In genomic region chr3:119543147-119543546, GRCh38 we compare ENCODE assay signal across 27 cellular contexts. TPM values are rescaled to one million over a fixed set of nuclear protein-coding genes. Genes with fewer than 3 reads are reported as not detected.
DNase-seq lines count a peak whose midpoint lies in the region; ATAC-seq, FAIRE-seq and TF ChIP-seq lines count a peak whose summit lies in the region.
"Had no signal": no experiment of that assay in that cellular context is flagged by ENCODE, and none has a peak within 500 bp of the region (broad histone marks: within the 10 kb centered on the region; RNA-seq: fewer than 3 reads in every experiment).

No MANE protein-coding gene starts in this region.

- H3K4me3 ChIP-seq in GM12878 (no peak overlapping the region), prostate gland (no peak overlapping the region)
- H3K4me3 ChIP-seq: GM23338, HAP-1 had no signal

- H4K20me1 ChIP-seq in GM12878 (ENCODE audit: control insufficient read depth, insufficient read depth), result no peaks in the 10 kb centered on the region

- no peak overlapping the region for H3K9ac ChIP-seq in GM12878 (ENCODE audit: control insufficient read depth, insufficient read depth, low read length)
- H3K9ac ChIP-seq: SK-N-SH had no signal

- TF ChIP-seq CTCF in GM12878 (IDR thresholded peaks at IDR 0.05 in 2 of 3, conservative IDR thresholded peaks at IDR 0.05 in 1 of 3; ENCODE audit: control insufficient read depth in 2 of 3, extremely low read depth in 1 of 3, insufficient read depth in 1 of 3, low read depth in 3 of 3, low read length in 3 of 3) (no peak), nephron (IDR thresholded peaks at IDR 0.05; ENCODE audit: unreplicated experiment in 3 of 3) (no peak), prostate gland (IDR thresholded peaks at IDR 0.05) (no peak)

- WGBS in GM12878 (ENCODE audit: insufficient coverage, insufficient replicate concordance, low lambda C conversion rate, missing lambda C conversion rate), result 96% methylated on average over 7 of the region's 7 CpGs
- WGBS in prostate gland, result 88% methylated on average over 7 of the region's 7 CpGs

- POLR2A ChIA-PET in GM12878 (lab: Charles Lee), result interaction anchor here (1.1 to 2.3 kb wide), 4 partner anchors 42 to 78 kb away, joined by 3 to 11 read pairs (median 6); partner anchors contain the start of gene TIMMDC1

- no peaks in the 10 kb centered on the region for H3K27me3 Mint-ChIP-seq in activated naive CD8-positive, alpha-beta T cell treated with anti-CD3 and anti-CD28 coated beads, Interleukin-2, amount 50 U/mL, for 24 hours
- no peaks in the 10 kb centered on the region for H3K27me3 Mint-ChIP-seq in activated naive CD8-positive, alpha-beta T cell treated with anti-CD3 and anti-CD28 coated beads for 36 hours
- no peaks in the 10 kb centered on the region for H3K27me3 Mint-ChIP-seq in nephron (ENCODE audit: low read depth)
- H3K27me3 Mint-ChIP-seq in activated T-cell treated with anti-CD3 and anti-CD28 coated beads, Interleukin-2, amount 50 U/mL, for 72 hours (ENCODE audit: low read depth), result no peaks in the 10 kb centered on the region
- H3K27me3 Mint-ChIP-seq: CD4-positive, CD25-positive, alpha-beta regulatory T cell had no signal

- no TSS peak for BruUV-seq in GM12878 (replicated peaks; lab: Mats Ljungman, UMichigan)

- H3K27me3 ChIP-seq in GM12878 (replicated peaks in 1 of 2; ENCODE audit: control insufficient read depth in 2 of 2, insufficient read depth in 2 of 2, low read length in 1 of 2), result no peaks in the 10 kb centered on the region
- no peaks in the 10 kb centered on the region for H3K27me3 ChIP-seq in prostate gland (replicated peaks; ENCODE audit: insufficient read depth)

- TF ChIP-seq EP300 in GM12878 (IDR thresholded peaks at IDR 0.05; ENCODE audit: borderline replicate concordance in 1 of 2, control insufficient read depth in 1 of 2, low read depth in 2 of 2, low read length in 2 of 2), result no peak

- no peak for ATAC-seq in activated naive CD8-positive, alpha-beta T cell treated with anti-CD3 and anti-CD28 coated beads, Interleukin-2, amount 50 U/mL, for 24 hours
- no peak for ATAC-seq in GM12878
- ATAC-seq in activated T-cell treated with anti-CD3 and anti-CD28 coated beads, Interleukin-2, amount 50 U/mL, for 72 hours (replicated peaks in 1 of 2), result no peak
- ATAC-seq: GM23338, HepG2, Panc1 had no signal

- H3K36me3 Mint-ChIP-seq in activated naive CD8-positive, alpha-beta T cell treated with anti-CD3 and anti-CD28 coated beads, Interleukin-2, amount 50 U/mL, for 24 hours (ENCODE audit: low read depth), result peaks cover 7% of the 10 kb centered on the region
- no peaks in the 10 kb centered on the region for H3K36me3 Mint-ChIP-seq in activated naive CD8-positive, alpha-beta T cell treated with anti-CD3 and anti-CD28 coated beads for 36 hours
- no peaks in the 10 kb centered on the region for H3K36me3 Mint-ChIP-seq in nephron (ENCODE audit: low read depth)
- no peaks in the 10 kb centered on the region for H3K36me3 Mint-ChIP-seq in activated T-cell treated with anti-CD3 and anti-CD28 coated beads, Interleukin-2, amount 50 U/mL, for 72 hours (ENCODE audit: insufficient read depth in 2 of 2)

- peaks cover 22% of the 10 kb centered on the region for H3K4me1 Mint-ChIP-seq in activated naive CD8-positive, alpha-beta T cell treated with anti-CD3 and anti-CD28 coated beads, Interleukin-2, amount 50 U/mL, for 24 hours
- peaks cover 16% of the 10 kb centered on the region for H3K4me1 Mint-ChIP-seq in activated naive CD8-positive, alpha-beta T cell treated with anti-CD3 and anti-CD28 coated beads for 36 hours
- H3K4me1 Mint-ChIP-seq in nephron, result no peaks in the 10 kb centered on the region
- H3K4me1 Mint-ChIP-seq in activated T-cell treated with anti-CD3 and anti-CD28 coated beads, Interleukin-2, amount 50 U/mL, for 72 hours (ENCODE audit: low read depth), result peaks cover 11% of the 10 kb centered on the region
- H3K4me1 Mint-ChIP-seq: CD4-positive, CD25-positive, alpha-beta regulatory T cell; GM23338 had no signal

- H3K79me2 ChIP-seq in GM12878 (ENCODE audit: control insufficient read depth, insufficient read depth, low read length), result peaks cover 88% of the 10 kb centered on the region

- CTCF ChIA-PET in GM12878 (lab: Yijun Ruan, JAX), result interaction anchor here (1.7 kb wide), 1 partner anchor 138 kb away, joined by 4 read pairs; no protein-coding TSS in a partner anchor

- peak overlapping the region; percentile 22 for H3K27ac Mint-ChIP-seq in activated naive CD8-positive, alpha-beta T cell treated with anti-CD3 and anti-CD28 coated beads, Interleukin-2, amount 50 U/mL, for 24 hours
- H3K27ac Mint-ChIP-seq in activated naive CD8-positive, alpha-beta T cell treated with anti-CD3 and anti-CD28 coated beads for 36 hours, result no peak overlapping the region
- H3K27ac Mint-ChIP-seq in nephron, result peak overlapping the region; percentile 86 to 93 (median 91)
- no peak overlapping the region for H3K27ac Mint-ChIP-seq in activated T-cell treated with anti-CD3 and anti-CD28 coated beads, Interleukin-2, amount 50 U/mL, for 72 hours
- H3K27ac Mint-ChIP-seq: GM23338 had no signal

- H3K36me3 ChIP-seq in GM12878 (ENCODE audit: control insufficient read depth in 2 of 2, insufficient read depth in 2 of 2, low read length in 1 of 2), result peaks cover 0 to 44% of the 10 kb centered on the region in 2 experiments
- no peaks in the 10 kb centered on the region for H3K36me3 ChIP-seq in prostate gland
- H3K36me3 ChIP-seq: HAP-1 had no signal

- H2AFZ ChIP-seq in GM12878 (ENCODE audit: control insufficient read depth, low read depth, low read length), result no peak overlapping the region
- H2AFZ ChIP-seq: GM23338 had no signal

- H3K9me3 ChIP-seq in GM12878 (replicated peaks; ENCODE audit: control insufficient read depth, insufficient read depth, low read length) (no peaks in the 10 kb centered on the region; the same call in 1 of the 3 replicates), prostate gland (no peaks in the 10 kb centered on the region)
- H3K9me3 ChIP-seq: HAP-1, SK-N-SH had no signal

- H3K4me1 ChIP-seq in GM12878 (ENCODE audit: control insufficient read depth, insufficient read depth, low read length) (peaks cover 17% of the 10 kb centered on the region), prostate gland (replicated peaks) (no peaks in the 10 kb centered on the region)
- H3K4me1 ChIP-seq: HAP-1 had no signal

- no peak for TF ChIP-seq POLR2A in GM12878 (IDR thresholded peaks at IDR 0.05; ENCODE audit: low read depth, low read length)
- no peak for TF ChIP-seq POLR2A in prostate gland (IDR thresholded peaks at IDR 0.05)

- intact Hi-C loops in GM12878 (cut with micrococcal nuclease; ENCODE audit: unreplicated experiment) (no loop called here), prostate gland (cut with DNase I) (no loop called here)

- H3K4me3 Mint-ChIP-seq in activated naive CD8-positive, alpha-beta T cell treated with anti-CD3 and anti-CD28 coated beads, Interleukin-2, amount 50 U/mL, for 24 hours, result no peak overlapping the region
- H3K4me3 Mint-ChIP-seq in activated naive CD8-positive, alpha-beta T cell treated with anti-CD3 and anti-CD28 coated beads for 36 hours, result no peak overlapping the region
- H3K4me3 Mint-ChIP-seq in nephron, result no peak overlapping the region
- no peak overlapping the region for H3K4me3 Mint-ChIP-seq in activated T-cell treated with anti-CD3 and anti-CD28 coated beads, Interleukin-2, amount 50 U/mL, for 72 hours
- H3K4me3 Mint-ChIP-seq: CD4-positive, CD25-positive, alpha-beta regulatory T cell; GM23338 had no signal

- RAD21 ChIA-PET in GM12878 (lab: Charles Lee; ENCODE audit: unreplicated experiment), result interaction anchor here (1.4 to 6.0 kb wide), 3 partner anchors 39 to 57 kb away, joined by 3 to 27 read pairs (median 8); no protein-coding TSS in a partner anchor

- DNase-seq in activated naive CD8-positive, alpha-beta T cell treated with anti-CD3 and anti-CD28 coated beads, Interleukin-2, amount 50 U/mL, for 24 hours, result no peak
- DNase-seq in activated naive CD8-positive, alpha-beta T cell treated with anti-CD3 and anti-CD28 coated beads for 36 hours, result no peak
- DNase-seq in GM12878 (ENCODE audit: low read depth, low spot score) (no peak), UCSD-AML1 (lab: John Stamatoyannopoulos, UW; ENCODE audit: unreplicated experiment) (no peak), prostate gland (ENCODE audit: low spot score) (no peak), dedifferentiated amniotic fluid mesenchymal stem cell (ENCODE audit: extremely low spot score) (no peak)
- no peak for DNase-seq in activated T-cell treated with anti-CD3 and anti-CD28 coated beads, Interleukin-2, amount 50 U/mL, for 72 hours
- DNase-seq: ACHN; CD4-positive, CD25-positive, alpha-beta regulatory T cell; DMS79; KBM-7; NCI-H1092; NCI-H1436; NCI-H187 treated with DMSO at 0.1 percent for 48 hours; NCI-H2227 treated with DMSO at 0.1 percent for 48 hours; NCI-H510A; NCI-H748 treated with DMSO at 0.1 percent for 48 hours; SIG-M5; SK-N-SH had no signal

- peak overlapping the region; percentile 7; the same call in 1 of the 2 replicates for H3K4me2 ChIP-seq in GM12878 (ENCODE audit: control insufficient read depth, insufficient read depth)
- H3K4me2 ChIP-seq: GM23338, SK-N-SH had no signal

- in situ Hi-C loops in GM12878 (cut with MboI), result no loop called here

- H3K27ac ChIP-seq in GM12878 (ENCODE audit: control insufficient read depth, insufficient read depth), result no peak overlapping the region
- H3K27ac ChIP-seq in prostate gland, result no peak overlapping the region
- H3K27ac ChIP-seq: 22Rv1, HL-60 had no signal

- no peak for FAIRE-seq in GM12878 (lab: Jason Lieb, UNC)
- FAIRE-seq: HepG2 had no signal

- SMC1A ChIA-PET in GM12878 (lab: Charles Lee; ENCODE audit: uncharacterized antibody, unreplicated experiment), result interaction anchor here (1.0 to 3.2 kb wide), 8 partner anchors 12 to 129 kb away, joined by 3 to 17 read pairs (median 6); partner anchors contain the start of gene CD80

- TF ChIP-seq RAD21 in GM12878 (IDR thresholded peaks at IDR 0.05; ENCODE audit: insufficient read depth, low read depth, low read length), result no peak

- H3K9me3 Mint-ChIP-seq in activated naive CD8-positive, alpha-beta T cell treated with anti-CD3 and anti-CD28 coated beads, Interleukin-2, amount 50 U/mL, for 24 hours, result peaks cover 3% of the 10 kb centered on the region
- no peaks in the 10 kb centered on the region for H3K9me3 Mint-ChIP-seq in activated naive CD8-positive, alpha-beta T cell treated with anti-CD3 and anti-CD28 coated beads for 36 hours
- H3K9me3 Mint-ChIP-seq in nephron, result no peaks in the 10 kb centered on the region
- H3K9me3 Mint-ChIP-seq in activated T-cell treated with anti-CD3 and anti-CD28 coated beads, Interleukin-2, amount 50 U/mL, for 72 hours, result no peaks in the 10 kb centered on the region
- H3K9me3 Mint-ChIP-seq: CD4-positive, CD25-positive, alpha-beta regulatory T cell; GM23338 had no signal

RNA-seq across cellular contexts. Expression of gene CD80, which starts 16.3 kb away (rescaled TPM):
- total RNA-seq in activated naive CD8-positive, alpha-beta T cell treated with anti-CD3 and anti-CD28 coated beads for 36 hours, result 1 to 10 TPM; 4.2 to 4.7 TPM
- 691 and 699 TPM in 2 replicates for total RNA-seq in GM12878 (2013; cell fraction: nucleolus; rRNA removed)
- total RNA-seq in GM12878 (2014; rRNA removed) (68.7 and 83.3 TPM in 2 replicates), GM12878 (2014; rRNA removed; fragmentation: Illumina TruSeq; extraction: Trizol) (64.3 and 70.2 TPM in 2 replicates), GM12878 (2021) (51.8 and 54.4 TPM in 2 replicates), prostate gland (not detected)
- 39.5 TPM for polyA plus RNA-seq in GM12878 (2011; ENCODE audit: low read depth)
- polyA plus RNA-seq in GM12878 (2011; rRNA removed) (137 and 157 TPM in 2 replicates), GM12878 (2014; fragmentation: Illumina TruSeq; extraction: Trizol) (61.8 and 81.6 TPM in 2 replicates), GM12878 (2014; fragmentation: Nextera tagmentation; extraction: Ambion mirVana) (10 to 100 TPM; 42.5 to 54.1 TPM), GM12878 (2014; rRNA removed) (60.9 and 68.5 TPM in 2 replicates), GM12878 (2016; fragmentation: Nextera tagmentation; extraction: Ambion mirVana) (10 to 100 TPM; 41.4 to 44.5 TPM)
- 93.0 and 95.1 TPM in 2 replicates for polyA plus RNA-seq in GM12878 (2011; cell fraction: cytosol; rRNA removed)
- polyA plus RNA-seq in GM12878 (2011; cell fraction: nucleus; rRNA removed), result 106 and 129 TPM in 2 replicates
- polyA plus RNA-seq in GM12878 (2012), result 27.9 and 44.5 TPM in 2 replicates
- 272 and 299 TPM in 2 replicates for polyA minus RNA-seq in GM12878 (2011; rRNA and poly(A)+ RNA removed)
- 39.7 and 42.1 TPM in 2 replicates for polyA minus RNA-seq in GM12878 (2011; cell fraction: cytosol; rRNA and poly(A)+ RNA removed)
- polyA minus RNA-seq in GM12878 (2011; cell fraction: nucleus; rRNA and poly(A)+ RNA removed), result 126 and 140 TPM in 2 replicates
- total RNA-seq in activated T-cell treated with anti-CD3 and anti-CD28 coated beads, Interleukin-2, amount 50 U/mL, for 72 hours, result 10 to 100 TPM in 1 of 2 donors, 1 to 10 TPM in 1; 8.3 to 11.9 TPM
- total RNA-seq: GM23338, HepG2, HT-29 had no signal
- polyA plus RNA-seq: GM23338, HepG2, SK-N-SH had no signal

RNA-seq across cellular contexts. Expression of gene ADPRH, which starts 36.1 kb away (rescaled TPM):
- total RNA-seq in activated naive CD8-positive, alpha-beta T cell treated with anti-CD3 and anti-CD28 coated beads for 36 hours, result 1 to 10 TPM; 5.8 to 6.0 TPM
- total RNA-seq in GM12878 (2013; cell fraction: nucleolus; rRNA removed), result 31.0 and 32.4 TPM in 2 replicates
- total RNA-seq in GM12878 (2014; rRNA removed) (15.4 and 17.2 TPM in 2 replicates), GM12878 (2014; rRNA removed; fragmentation: Illumina TruSeq; extraction: Trizol) (12.2 and 13.2 TPM in 2 replicates), GM12878 (2021) (24.9 and 26.0 TPM in 2 replicates), prostate gland (10 to 100 TPM in 1 of 2 donors, 1 to 10 TPM in 1; 8.2 to 14.8 TPM)
- polyA plus RNA-seq in GM12878 (2011; ENCODE audit: low read depth), result 11.1 TPM
- polyA plus RNA-seq in GM12878 (2011; rRNA removed) (32.6 and 33.1 TPM in 2 replicates), GM12878 (2014; fragmentation: Illumina TruSeq; extraction: Trizol) (24.5 and 25.8 TPM in 2 replicates), GM12878 (2014; fragmentation: Nextera tagmentation; extraction: Ambion mirVana) (1 to 10 TPM; 2.3 to 3.7 TPM), GM12878 (2014; rRNA removed) (16.5 and 19.1 TPM in 2 replicates), GM12878 (2016; fragmentation: Nextera tagmentation; extraction: Ambion mirVana) (10 to 100 TPM; 19.0 to 22.0 TPM)
- polyA plus RNA-seq in GM12878 (2011; cell fraction: cytosol; rRNA removed), result 23.1 and 27.0 TPM in 2 replicates
- 18.0 and 19.9 TPM in 2 replicates for polyA plus RNA-seq in GM12878 (2011; cell fraction: nucleus; rRNA removed)
- 13.2 and 20.2 TPM in 2 replicates for polyA plus RNA-seq in GM12878 (2012)
- polyA minus RNA-seq in GM12878 (2011; rRNA and poly(A)+ RNA removed), result 31.7 and 36.9 TPM in 2 replicates
- 10.2 and 11.2 TPM in 2 replicates for polyA minus RNA-seq in GM12878 (2011; cell fraction: cytosol; rRNA and poly(A)+ RNA removed)
- polyA minus RNA-seq in GM12878 (2011; cell fraction: nucleus; rRNA and poly(A)+ RNA removed), result 12.1 and 16.2 TPM in 2 replicates
- 10 to 100 TPM in 1 of 2 donors, 1 to 10 TPM in 1; 6.3 to 13.8 TPM for total RNA-seq in activated T-cell treated with anti-CD3 and anti-CD28 coated beads, Interleukin-2, amount 50 U/mL, for 72 hours
- polyA plus RNA-seq: SK-N-SH had no signal

RNA-seq across cellular contexts. Expression of gene TIMMDC1, which starts 44.8 kb away (rescaled TPM):
- total RNA-seq in activated naive CD8-positive, alpha-beta T cell treated with anti-CD3 and anti-CD28 coated beads for 36 hours, result 100 to 1,000 TPM; 144 to 150 TPM
- 48.8 and 57.4 TPM in 2 replicates for total RNA-seq in GM12878 (2013; cell fraction: nucleolus; rRNA removed)
- total RNA-seq in GM12878 (2014; rRNA removed) (55.5 and 59.3 TPM in 2 replicates), GM12878 (2014; rRNA removed; fragmentation: Illumina TruSeq; extraction: Trizol) (52.3 and 55.9 TPM in 2 replicates), GM12878 (2021) (76.3 and 79.7 TPM in 2 replicates), prostate gland (10 to 100 TPM; 65.7 to 67.7 TPM)
- polyA plus RNA-seq in GM12878 (2011; ENCODE audit: low read depth), result 46.8 TPM
- polyA plus RNA-seq in GM12878 (2011; rRNA removed) (67.9 and 98.2 TPM in 2 replicates), GM12878 (2014; fragmentation: Illumina TruSeq; extraction: Trizol) (56.7 and 64.3 TPM in 2 replicates), GM12878 (2014; fragmentation: Nextera tagmentation; extraction: Ambion mirVana) (100 to 1,000 TPM; 136 to 146 TPM), GM12878 (2014; rRNA removed) (62.5 and 70.8 TPM in 2 replicates), GM12878 (2016; fragmentation: Nextera tagmentation; extraction: Ambion mirVana) (100 to 1,000 TPM; 138 to 142 TPM)
- 43.3 and 50.3 TPM in 2 replicates for polyA plus RNA-seq in GM12878 (2011; cell fraction: cytosol; rRNA removed)
- polyA plus RNA-seq in GM12878 (2011; cell fraction: nucleus; rRNA removed), result 31.7 and 36.5 TPM in 2 replicates
- polyA plus RNA-seq in GM12878 (2012), result 32.6 and 37.3 TPM in 2 replicates
- polyA minus RNA-seq in GM12878 (2011; rRNA and poly(A)+ RNA removed), result 28.7 and 39.7 TPM in 2 replicates
- 15.9 and 26.4 TPM in 2 replicates for polyA minus RNA-seq in GM12878 (2011; cell fraction: cytosol; rRNA and poly(A)+ RNA removed)
- 26.7 and 37.4 TPM in 2 replicates for polyA minus RNA-seq in GM12878 (2011; cell fraction: nucleus; rRNA and poly(A)+ RNA removed)
- total RNA-seq in activated T-cell treated with anti-CD3 and anti-CD28 coated beads, Interleukin-2, amount 50 U/mL, for 72 hours, result 10 to 100 TPM; 89.6 to 89.9 TPM

RNA-seq across cellular contexts. Expression of gene PLA1A, which starts 54.5 kb away (rescaled TPM):
- total RNA-seq in activated naive CD8-positive, alpha-beta T cell treated with anti-CD3 and anti-CD28 coated beads for 36 hours, result not detected
- 43.4 and 53.6 TPM in 2 replicates for total RNA-seq in GM12878 (2013; cell fraction: nucleolus; rRNA removed)
- total RNA-seq in GM12878 (2014; rRNA removed), result 5.9 and 6.5 TPM in 2 replicates
- 4.7 TPM in 2 replicates for total RNA-seq in GM12878 (2014; rRNA removed; fragmentation: Illumina TruSeq; extraction: Trizol)
- 3.8 and 4.4 TPM in 2 replicates for total RNA-seq in GM12878 (2021)
- polyA plus RNA-seq in GM12878 (2011; ENCODE audit: low read depth), result 7.9 TPM
- 106 TPM in 2 replicates for polyA plus RNA-seq in GM12878 (2011; rRNA removed)
- 92.1 and 100 TPM in 2 replicates for polyA plus RNA-seq in GM12878 (2011; cell fraction: cytosol; rRNA removed)
- 48.6 and 73.6 TPM in 2 replicates for polyA plus RNA-seq in GM12878 (2011; cell fraction: nucleus; rRNA removed)
- polyA plus RNA-seq in GM12878 (2012), result 8.0 and 10.1 TPM in 2 replicates
- polyA plus RNA-seq in GM12878 (2014; fragmentation: Illumina TruSeq; extraction: Trizol), result 4.9 and 6.7 TPM in 2 replicates
- polyA plus RNA-seq in GM12878 (2014; fragmentation: Nextera tagmentation; extraction: Ambion mirVana), result 1 to 10 TPM; 2.9 to 3.5 TPM
- 3.1 and 3.9 TPM in 2 replicates for polyA plus RNA-seq in GM12878 (2014; rRNA removed)
- 1 to 10 TPM; 5.3 to 7.2 TPM for polyA plus RNA-seq in GM12878 (2016; fragmentation: Nextera tagmentation; extraction: Ambion mirVana)
- polyA minus RNA-seq in GM12878 (2011; rRNA and poly(A)+ RNA removed), result 103 and 152 TPM in 2 replicates
- polyA minus RNA-seq in GM12878 (2011; cell fraction: cytosol; rRNA and poly(A)+ RNA removed), result 28.3 and 32.7 TPM in 2 replicates
- 68.2 and 98.7 TPM in 2 replicates for polyA minus RNA-seq in GM12878 (2011; cell fraction: nucleus; rRNA and poly(A)+ RNA removed)
- total RNA-seq in prostate gland, result 1 to 10 TPM; 2.8 to 9.1 TPM
- 1 to 10 TPM in 1 of 2 donors, under 1 TPM in 1; 0.79 to 1.2 TPM for total RNA-seq in activated T-cell treated with anti-CD3 and anti-CD28 coated beads, Interleukin-2, amount 50 U/mL, for 72 hours
- total RNA-seq: CD4-positive, CD25-positive, alpha-beta regulatory T cell; GM23338; HT-29 had no signal
- polyA plus RNA-seq: GM23338, SK-N-SH had no signal

Comparison
In these comparisons a context has a peak if more than half of its experiments do, and no peak if none do; other contexts are left out.
1. H3K27ac Mint-ChIP-seq: peak in activated naive CD8-positive, alpha-beta T cell treated with anti-CD3 and anti-CD28 coated beads, Interleukin-2, amount 50 U/mL, for 24 hours (single experiment) and nephron (3 of 3); none in activated naive CD8-positive, alpha-beta T cell treated with anti-CD3 and anti-CD28 coated beads for 36 hours (single experiment) and activated T-cell treated with anti-CD3 and anti-CD28 coated beads, Interleukin-2, amount 50 U/mL, for 72 hours (single experiment).
2. RNA of gene CD80, which starts 16.3 kb away (total RNA-seq): 51.8 to 699 TPM in GM12878, 8.3 to 11.9 TPM in activated T-cell treated with anti-CD3 and anti-CD28 coated beads, Interleukin-2, amount 50 U/mL, for 72 hours and 4.2 to 4.7 TPM in activated naive CD8-positive, alpha-beta T cell treated with anti-CD3 and anti-CD28 coated beads for 36 hours; not detected in prostate gland; every median in the first group is over 4 times any median in the second.